ENCODE assay signal across 1 cellular context in the genomic region with DNA sequence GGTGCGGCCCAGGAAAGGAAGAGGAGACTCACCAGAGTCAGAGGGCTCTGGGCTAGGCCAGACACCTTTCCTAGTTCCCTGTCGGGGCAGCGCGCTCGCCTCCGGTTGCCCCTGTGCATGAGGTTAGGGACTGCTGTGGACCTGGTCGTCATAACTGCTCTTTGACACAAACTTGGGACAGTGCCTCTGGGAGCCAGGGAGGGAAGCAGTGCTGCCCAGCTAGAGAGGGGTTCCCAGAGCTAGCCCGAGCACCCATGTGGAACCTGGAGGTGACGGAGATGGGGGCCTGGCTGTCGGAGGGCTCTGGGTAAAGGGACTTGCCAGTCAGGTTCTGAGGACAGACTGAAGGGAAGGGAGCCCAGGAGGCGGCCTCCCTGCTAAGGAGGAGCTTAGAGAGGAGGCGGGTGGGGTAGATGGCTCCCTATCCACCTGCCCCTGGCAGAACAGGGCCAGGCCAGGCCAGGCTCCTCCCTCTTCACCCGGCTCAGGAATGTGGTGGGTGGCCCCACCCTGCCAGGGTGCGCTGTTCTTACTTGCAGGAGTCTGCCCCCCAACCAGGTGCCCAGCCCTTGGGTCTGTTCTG.
TF ChIP-seq lines count a peak whose summit lies in the region.

No MANE protein-coding gene starts in this region.

TF ChIP-seq in A549, 52 proteins besides CTCF, POLR2A, EP300 and RAD21 (continued from another document):
- TF ChIP-seq TFCP2L1 (CRISPR knock-in tag; IDR thresholded peaks at IDR 0.05), result no peak
